Comparison of ENCODE assay signal across 12 cellular contexts in genomic region chr7:48052748-48053147, GRCh38. TPM values are rescaled to one million over a fixed set of nuclear protein-coding genes. Genes with fewer than 3 reads are reported as not detected.
DNase-seq lines count a peak whose midpoint lies in the region; ATAC-seq and TF ChIP-seq lines count a peak whose summit lies in the region.
"Had no signal": no experiment of that assay in that cellular context is flagged by ENCODE, and none has a peak within 500 bp of the region (broad histone marks: within the 10 kb centered on the region; RNA-seq: fewer than 3 reads in every experiment).

No MANE protein-coding gene starts in this region.

- H3K36me3 Mint-ChIP-seq in CD4-positive, alpha-beta T cell (ENCODE audit: low read depth), result no peaks in the 10 kb centered on the region
- H3K36me3 Mint-ChIP-seq in GM23338 (ENCODE audit: low read depth), result no peaks in the 10 kb centered on the region
- no peaks in the 10 kb centered on the region for H3K36me3 Mint-ChIP-seq in type B pancreatic cell
- no peaks in the 10 kb centered on the region for H3K36me3 Mint-ChIP-seq in activated T-helper 2 cell treated with anti-CD3 and anti-CD28 coated beads, Interferon-gamma antibody, Interleukin-2, Interleukin-4, amounts not matched to agents 10 μg/mL and 5 μg/mL and 100 μg/mL, durations not matched to agents 14 hours and 24 hours and 36 hours (ENCODE audit: low read depth)

- H3K27me3 ChIP-seq in CD4-positive, alpha-beta T cell (ENCODE audit: control insufficient read depth, insufficient read depth, low read length), result no peaks in the 10 kb centered on the region
- H3K27me3 ChIP-seq in GM23338 (ENCODE audit: insufficient read depth) (no peaks in the 10 kb centered on the region), Panc1 (ENCODE audit: control insufficient read depth, insufficient read depth, low read length) (no peaks in the 10 kb centered on the region), fibroblast of lung (ENCODE audit: control insufficient read depth, insufficient read depth, low read length) (no peaks in the 10 kb centered on the region)
- H3K27me3 ChIP-seq: ascending aorta, upper lobe of left lung had no signal

- no peaks in the 10 kb centered on the region for H3K4me1 ChIP-seq in GM23338 (ENCODE audit: insufficient read depth)
- no peaks in the 10 kb centered on the region for H3K4me1 ChIP-seq in Panc1 (ENCODE audit: control insufficient read depth, insufficient read depth, low read length)
- no peaks in the 10 kb centered on the region for H3K4me1 ChIP-seq in fibroblast of lung (ENCODE audit: control insufficient read depth, extremely low read depth, insufficient read depth, low read length)
- H3K4me1 ChIP-seq: ascending aorta, upper lobe of left lung had no signal

- H3K36me3 ChIP-seq in GM23338 (ENCODE audit: insufficient read depth) (no peaks in the 10 kb centered on the region), Panc1 (ENCODE audit: control insufficient read depth, insufficient read depth, low read length) (no peaks in the 10 kb centered on the region), fibroblast of lung (ENCODE audit: control insufficient read depth, insufficient read depth, low read length) (no peaks in the 10 kb centered on the region)
- H3K36me3 ChIP-seq: ascending aorta, upper lobe of left lung had no signal

- POLR2A ChIA-PET in CD4-positive, alpha-beta T cell (lab: Charles Lee), result no interaction called here
- POLR2A ChIA-PET in Panc1 (lab: Charles Lee), result interaction anchor here (0.7 to 1.0 kb wide), 2 partner anchors 11 to 36 kb away, joined by 4 read pairs; no protein-coding TSS in a partner anchor

- CTCF ChIA-PET in CD4-positive, alpha-beta T cell (lab: Charles Lee), result no interaction called here
- CTCF ChIA-PET in Panc1 (lab: Charles Lee), result no interaction called here

- H3K79me2 ChIP-seq in GM23338 (replicated peaks; ENCODE audit: insufficient read depth), result no peaks in the 10 kb centered on the region
- no peaks in the 10 kb centered on the region for H3K79me2 ChIP-seq in fibroblast of lung (ENCODE audit: control insufficient read depth, insufficient read depth, low read length)

- no peak overlapping the region for H3K27ac ChIP-seq in CD4-positive, alpha-beta T cell (ENCODE audit: low read depth, low read length)
- H3K27ac ChIP-seq in GM23338 (ENCODE audit: low read depth), result no peak overlapping the region
- H3K27ac ChIP-seq in Panc1 (ENCODE audit: low read length), result no peak overlapping the region
- H3K27ac ChIP-seq in fibroblast of lung (ENCODE audit: insufficient read depth, low read length), result no peak overlapping the region
- H3K27ac ChIP-seq: ascending aorta, upper lobe of left lung had no signal

- no peaks in the 10 kb centered on the region for H3K27me3 Mint-ChIP-seq in CD4-positive, alpha-beta T cell
- H3K27me3 Mint-ChIP-seq in GM23338 (ENCODE audit: insufficient read depth, low read depth, poor library complexity) (peaks cover 1% of the 10 kb centered on the region), type B pancreatic cell (peaks cover 3% of the 10 kb centered on the region)
- peaks cover 2% of the 10 kb centered on the region for H3K27me3 Mint-ChIP-seq in activated T-helper 2 cell treated with anti-CD3 and anti-CD28 coated beads, Interferon-gamma antibody, Interleukin-2, Interleukin-4, amounts not matched to agents 10 μg/mL and 5 μg/mL and 100 μg/mL, durations not matched to agents 14 hours and 24 hours and 36 hours (ENCODE audit: low read depth)

- BruUV-seq in Panc1 (replicated peaks; lab: Mats Ljungman, UMichigan), result no TSS peak

- H2AFZ ChIP-seq in GM23338 (0 out of 2 replicates have a peak overlapping the region, but pooled peaks have one; percentile 28), fibroblast of lung (ENCODE audit: low read length) (no peak overlapping the region)

- in situ Hi-C loops in Panc1 (cut with HindIII; ENCODE audit: low pct_unique_long_range_greater_than_20kb, low sequenced_read_pairs), result no loop called here

- ATAC-seq in CD4-positive, alpha-beta T cell (ENCODE audit: poor library complexity), result peak; percentile 34
- ATAC-seq in GM23338 (no peak), Panc1 (0 out of 2 replicates have a peak, but pooled peaks have one; percentile 36)
- ATAC-seq: natural killer cell had no signal

- H3K4me2 ChIP-seq in GM23338, result no peak overlapping the region
- H3K4me2 ChIP-seq in fibroblast of lung (ENCODE audit: extremely low read depth, insufficient read depth, low read length), result no peak overlapping the region

- H3F3A ChIP-seq in GM23338 (replicated peaks; ENCODE audit: low read depth), result no peaks in the 10 kb centered on the region

- no peak for DNase-seq in CD4-positive, alpha-beta T cell
- no peak for DNase-seq in GM23338 (ENCODE audit: low spot score)
- no peak for DNase-seq in Panc1 (ENCODE audit: low read depth, low spot score)
- peak; percentile 30 to 86 for DNase-seq in fibroblast of lung (ENCODE audit: low read depth in 2 of 2)
- no peak for DNase-seq in NCI-H1105 treated with DMSO at 0.1 percent for 48 hours (lab: John Stamatoyannopoulos, UW)
- no peak for DNase-seq in hypothalamus (lab: John Stamatoyannopoulos, UW)
- no peak for DNase-seq in type B pancreatic cell (ENCODE audit: extremely low spot score, unreplicated experiment)
- DNase-seq in activated T-helper 2 cell treated with anti-CD3 and anti-CD28 coated beads, Interferon-gamma antibody, Interleukin-2, Interleukin-4, amounts not matched to agents 10 μg/mL and 5 μg/mL and 100 μg/mL, durations not matched to agents 14 hours and 24 hours and 36 hours (ENCODE audit: low spot score), result no peak
- DNase-seq: activated CD4-positive, alpha-beta T cell treated with anti-CD3 and anti-CD28 coated beads, Interleukin-2, amount 10 ng/mL, durations not matched to agents 7 days and 5 days; natural killer cell; upper lobe of left lung had no signal

- no peaks in the 10 kb centered on the region for H3K9me3 Mint-ChIP-seq in CD4-positive, alpha-beta T cell
- H3K9me3 Mint-ChIP-seq in GM23338 (peaks cover 8% of the 10 kb centered on the region; the same call in 1 of the 3 replicates), type B pancreatic cell (no peaks in the 10 kb centered on the region)
- peaks cover 9% of the 10 kb centered on the region for H3K9me3 Mint-ChIP-seq in activated T-helper 2 cell treated with anti-CD3 and anti-CD28 coated beads, Interferon-gamma antibody, Interleukin-2, Interleukin-4, amounts not matched to agents 10 μg/mL and 5 μg/mL and 100 μg/mL, durations not matched to agents 14 hours and 24 hours and 36 hours

- no peak overlapping the region for H3K4me3 ChIP-seq in GM23338
- H3K4me3 ChIP-seq in Panc1 (ENCODE audit: low read depth in 2 of 2, low read length in 2 of 2), result no peak overlapping the region
- no peak overlapping the region for H3K4me3 ChIP-seq in fibroblast of lung (replicated peaks in 1 of 4; ENCODE audit: control extremely low read depth in 1 of 4, insufficient read depth in 1 of 4, low read depth in 3 of 4, low read length in 4 of 4)
- H3K4me3 ChIP-seq: ascending aorta, upper lobe of left lung had no signal

- no peak for TF ChIP-seq CTCF in CD4-positive, alpha-beta T cell (IDR thresholded peaks at IDR 0.05)
- no peak for TF ChIP-seq CTCF in GM23338 (conservative IDR thresholded peaks at IDR 0.05; ENCODE audit: low read depth in 2 of 2)
- TF ChIP-seq CTCF in Panc1 (IDR thresholded peaks at IDR 0.05), result no peak
- no peak for TF ChIP-seq CTCF in fibroblast of lung (conservative IDR thresholded peaks at IDR 0.05 in 1 of 2, IDR thresholded peaks at IDR 0.05 in 1 of 2; ENCODE audit: low read depth in 1 of 2, low read length in 2 of 2)
- no peak for TF ChIP-seq CTCF in type B pancreatic cell (conservative IDR thresholded peaks at IDR 0.05)

- H3K9me2 ChIP-seq in GM23338 (ENCODE audit: insufficient read depth), result no peaks in the 10 kb centered on the region

- no peaks in the 10 kb centered on the region for H3K4me1 Mint-ChIP-seq in CD4-positive, alpha-beta T cell (ENCODE audit: low read depth)
- H3K4me1 Mint-ChIP-seq in GM23338 (peaks cover 2% of the 10 kb centered on the region; the same call in 2 of the 3 replicates), type B pancreatic cell (ENCODE audit: unreplicated experiment) (no peaks in the 10 kb centered on the region)
- H3K4me1 Mint-ChIP-seq in activated T-helper 2 cell treated with anti-CD3 and anti-CD28 coated beads, Interferon-gamma antibody, Interleukin-2, Interleukin-4, amounts not matched to agents 10 μg/mL and 5 μg/mL and 100 μg/mL, durations not matched to agents 14 hours and 24 hours and 36 hours (ENCODE audit: low read depth), result peaks cover 11% of the 10 kb centered on the region
- H3K4me1 Mint-ChIP-seq: activated CD4-positive, alpha-beta T cell treated with anti-CD3 and anti-CD28 coated beads, Interleukin-2, amount 10 ng/mL, durations not matched to agents 7 days and 5 days had no signal

- intact Hi-C loops in CD4-positive, alpha-beta T cell (cut with DNase I, micrococcal nuclease), result no loop called here
- intact Hi-C loops in Panc1 (cut with micrococcal nuclease; ENCODE audit: unreplicated experiment), result no loop called here
- intact Hi-C loops in activated T-helper 2 cell treated with anti-CD3 and anti-CD28 coated beads, Interferon-gamma antibody, Interleukin-2, Interleukin-4, amounts not matched to agents 10 μg/mL and 5 μg/mL and 100 μg/mL, durations not matched to agents 14 hours and 24 hours and 36 hours (cut with micrococcal nuclease), result loop anchor here (1.0 to 2.0 kb wide), 2 partner anchors 18 to 33 kb away; partner anchors contain the start of gene C7orf57

- H4K20me1 ChIP-seq in GM23338 (replicated peaks; ENCODE audit: insufficient read depth) (no peaks in the 10 kb centered on the region), fibroblast of lung (ENCODE audit: control insufficient read depth, extremely low read depth, insufficient read depth, low read length) (no peaks in the 10 kb centered on the region)

- no peak overlapping the region for H3K4me3 Mint-ChIP-seq in CD4-positive, alpha-beta T cell
- H3K4me3 Mint-ChIP-seq in GM23338 (no peak overlapping the region), type B pancreatic cell (no peak overlapping the region)
- H3K4me3 Mint-ChIP-seq in activated T-helper 2 cell treated with anti-CD3 and anti-CD28 coated beads, Interferon-gamma antibody, Interleukin-2, Interleukin-4, amounts not matched to agents 10 μg/mL and 5 μg/mL and 100 μg/mL, durations not matched to agents 14 hours and 24 hours and 36 hours (ENCODE audit: low read depth), result no peak overlapping the region
- H3K4me3 Mint-ChIP-seq: activated CD4-positive, alpha-beta T cell treated with anti-CD3 and anti-CD28 coated beads, Interleukin-2, amount 10 ng/mL, durations not matched to agents 7 days and 5 days; natural killer cell had no signal

- H3K27ac Mint-ChIP-seq in CD4-positive, alpha-beta T cell, result no peak overlapping the region
- H3K27ac Mint-ChIP-seq in GM23338 (no peak overlapping the region), type B pancreatic cell (no peak overlapping the region)
- no peak overlapping the region for H3K27ac Mint-ChIP-seq in activated T-helper 2 cell treated with anti-CD3 and anti-CD28 coated beads, Interferon-gamma antibody, Interleukin-2, Interleukin-4, amounts not matched to agents 10 μg/mL and 5 μg/mL and 100 μg/mL, durations not matched to agents 14 hours and 24 hours and 36 hours
- H3K27ac Mint-ChIP-seq: activated CD4-positive, alpha-beta T cell treated with anti-CD3 and anti-CD28 coated beads, Interleukin-2, amount 10 ng/mL, durations not matched to agents 7 days and 5 days; natural killer cell had no signal

- H3K9ac ChIP-seq in fibroblast of lung (ENCODE audit: insufficient read depth, low read length), result no peak overlapping the region

- H3K9me3 ChIP-seq in CD4-positive, alpha-beta T cell (ENCODE audit: control insufficient read depth, low read length), result no peaks in the 10 kb centered on the region
- H3K9me3 ChIP-seq in Panc1 (ENCODE audit: control insufficient read depth, insufficient read depth, low read depth, low read length), result no peaks in the 10 kb centered on the region; the same call in 1 of the 2 replicates
- H3K9me3 ChIP-seq in fibroblast of lung (ENCODE audit: control insufficient read depth, insufficient read depth, low read depth, low read length), result no peaks in the 10 kb centered on the region
- H3K9me3 ChIP-seq: upper lobe of left lung had no signal

RNA-seq across cellular contexts. Expression of gene C7orf57, which starts 17.4 kb away (rescaled TPM):
- total RNA-seq in CD4-positive, alpha-beta T cell, result under 1 TPM in 1 of 2 experiments, not detected in 1; 0.56 TPM
- 0.42 and 1.6 TPM in 2 replicates for total RNA-seq in GM23338 (2014; rRNA removed; shearing (Covaris generic))
- polyA plus RNA-seq in GM23338 (2016; fragmentation: Nextera tagmentation; extraction: Ambion mirVana), result 1.7 and 2.1 TPM in 2 replicates
- total RNA-seq in Panc1 (2021; ENCODE audit: unreplicated experiment), result 3.2 TPM
- 1.4 TPM for polyA plus RNA-seq in Panc1 (2012; ENCODE audit: insufficient read length)
- not detected in 2 replicates for total RNA-seq in fibroblast of lung
- polyA plus RNA-seq in fibroblast of lung, result not detected in 2 replicates
- polyA plus RNA-seq in fibroblast of lung (2012), result not detected in 2 replicates
- not detected in 2 replicates for polyA minus RNA-seq in fibroblast of lung (ENCODE audit: low replicate concordance)
- 0.36 and 1.5 TPM in 2 replicates for total RNA-seq in type B pancreatic cell (ENCODE audit: low replicate concordance)
- 0.11 and 0.18 TPM in 2 replicates for total RNA-seq in activated T-helper 2 cell treated with anti-CD3 and anti-CD28 coated beads, Interferon-gamma antibody, Interleukin-2, Interleukin-4, amounts not matched to agents 10 μg/mL and 5 μg/mL and 100 μg/mL, durations not matched to agents 14 hours and 24 hours and 36 hours
- total RNA-seq: ascending aorta had no signal

RNA-seq across cellular contexts. Expression of gene SUN3, which starts 23.8 kb away (rescaled TPM):
- total RNA-seq in CD4-positive, alpha-beta T cell, result not detected
- total RNA-seq in GM23338 (2014; rRNA removed; shearing (Covaris generic)), result 0.52 TPM in 1 of 2 replicates, not detected in the other
- 1.0 TPM in 1 of 2 replicates, not detected in the other for polyA plus RNA-seq in GM23338 (2016; fragmentation: Nextera tagmentation; extraction: Ambion mirVana)
- total RNA-seq in Panc1 (2021; ENCODE audit: unreplicated experiment), result 0.49 TPM
- not detected for polyA plus RNA-seq in Panc1 (2012; ENCODE audit: insufficient read length)
- total RNA-seq in fibroblast of lung, result not detected in 2 replicates
- not detected in 2 replicates for polyA plus RNA-seq in fibroblast of lung
- polyA plus RNA-seq in fibroblast of lung (2012), result not detected in 2 replicates
- not detected in 2 replicates for polyA minus RNA-seq in fibroblast of lung (ENCODE audit: low replicate concordance)
- not detected in 2 replicates for total RNA-seq in type B pancreatic cell (ENCODE audit: low replicate concordance)
- not detected in 2 replicates for total RNA-seq in activated T-helper 2 cell treated with anti-CD3 and anti-CD28 coated beads, Interferon-gamma antibody, Interleukin-2, Interleukin-4, amounts not matched to agents 10 μg/mL and 5 μg/mL and 100 μg/mL, durations not matched to agents 14 hours and 24 hours and 36 hours
- total RNA-seq: ascending aorta, upper lobe of left lung had no signal

RNA-seq across cellular contexts. Expression of gene UPP1, which starts 36.3 kb away (rescaled TPM):
- total RNA-seq in CD4-positive, alpha-beta T cell, result 100 to 1,000 TPM; 125 to 126 TPM
- 22.7 and 28.6 TPM in 2 replicates for total RNA-seq in GM23338 (2014; rRNA removed; shearing (Covaris generic))
- polyA plus RNA-seq in GM23338 (2016; fragmentation: Nextera tagmentation; extraction: Ambion mirVana) (43.5 and 44.1 TPM in 2 replicates), fibroblast of lung (9.4 and 11.7 TPM in 2 replicates)
- total RNA-seq in Panc1 (2021; ENCODE audit: unreplicated experiment) (331 TPM), fibroblast of lung (9.0 and 11.7 TPM in 2 replicates), type B pancreatic cell (ENCODE audit: low replicate concordance) (14.3 and 15.8 TPM in 2 replicates)
- 234 TPM for polyA plus RNA-seq in Panc1 (2012; ENCODE audit: insufficient read length)
- 14.5 and 17.2 TPM in 2 replicates for polyA plus RNA-seq in fibroblast of lung (2012)
- polyA minus RNA-seq in fibroblast of lung (ENCODE audit: low replicate concordance), result 6.5 and 10.6 TPM in 2 replicates
- 48.9 and 52.9 TPM in 2 replicates for total RNA-seq in activated T-helper 2 cell treated with anti-CD3 and anti-CD28 coated beads, Interferon-gamma antibody, Interleukin-2, Interleukin-4, amounts not matched to agents 10 μg/mL and 5 μg/mL and 100 μg/mL, durations not matched to agents 14 hours and 24 hours and 36 hours

Comparison
In these comparisons a context has a peak if more than half of its experiments do, and no peak if none do; other contexts are left out.
1. DNase-seq: peak in fibroblast of lung (2 of 2); none in CD4-positive, alpha-beta T cell (0 of 10), GM23338 (single experiment), Panc1 (single experiment), NCI-H1105 treated with DMSO at 0.1 percent for 48 hours (single experiment), hypothalamus (0 of 51), type B pancreatic cell (single experiment) and activated T-helper 2 cell treated with anti-CD3 and anti-CD28 coated beads, Interferon-gamma antibody, Interleukin-2, Interleukin-4, amounts not matched to agents 10 μg/mL and 5 μg/mL and 100 μg/mL, durations not matched to agents 14 hours and 24 hours and 36 hours (single experiment).